Comparison of ENCODE assay signal across 10 cellular contexts in the genomic region with DNA sequence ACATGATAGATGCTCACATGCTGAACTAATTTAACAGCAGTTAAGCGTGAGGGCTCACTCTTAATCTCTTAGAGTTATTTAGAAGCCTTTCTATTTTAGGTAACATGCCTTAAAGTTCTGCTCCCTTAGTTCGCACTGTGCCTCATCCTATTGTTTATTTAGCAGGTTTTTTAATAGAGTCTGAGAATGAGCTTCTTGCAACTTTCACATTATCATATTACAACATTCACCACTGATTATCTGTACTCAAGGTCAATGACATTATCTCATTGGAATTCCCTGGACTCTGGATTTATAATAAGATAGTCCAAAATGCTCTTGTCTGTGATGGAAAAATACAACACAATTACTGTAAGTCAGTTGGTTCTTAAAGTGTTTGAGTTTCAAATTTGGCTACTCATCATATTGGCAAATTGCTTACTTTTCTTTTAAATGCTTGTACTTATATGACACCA.
DNase-seq lines count a peak whose midpoint lies in the region; ATAC-seq, FAIRE-seq and TF ChIP-seq lines count a peak whose summit lies in the region.
"Had no signal": no experiment of that assay in that cellular context is flagged by ENCODE, and none has a peak within 500 bp of the region (broad histone marks: within the 10 kb centered on the region; RNA-seq: fewer than 3 reads in every experiment).

No MANE protein-coding gene starts in this region.

- H3K27ac ChIP-seq in left ventricle myocardium inferior (replicated peaks) (peak overlapping the region; percentile 81), smooth muscle cell (ENCODE audit: low read depth) (peak overlapping the region; percentile 95)

- no peaks in the 10 kb centered on the region for H3K79me2 ChIP-seq in smooth muscle cell (ENCODE audit: low read depth)

- peaks cover 11% of the 10 kb centered on the region for H3F3A ChIP-seq in smooth muscle cell (ENCODE audit: low read depth)

- peak overlapping the region; percentile 72 for H3K4me2 ChIP-seq in smooth muscle cell

- H3K4me1 ChIP-seq in adipocyte (ENCODE audit: control insufficient read depth, insufficient read depth, low read length) (peaks cover 75% of the 10 kb centered on the region), left ventricle myocardium inferior (peaks cover 38% of the 10 kb centered on the region), smooth muscle cell (ENCODE audit: low read depth) (peaks cover 26% of the 10 kb centered on the region)

- ATAC-seq in HG03520 (IDR thresholded peaks at IDR 0.05; ENCODE audit: unreplicated experiment) (no peak), GM19452 (IDR thresholded peaks at IDR 0.05; ENCODE audit: unreplicated experiment) (no peak)

- H3K4me3 ChIP-seq in adipocyte (ENCODE audit: low read length) (peak overlapping the region; percentile 65), left ventricle myocardium inferior (peak overlapping the region; percentile 10), smooth muscle cell (no peak overlapping the region)

- H3K27me3 ChIP-seq in adipocyte (replicated peaks; ENCODE audit: control insufficient read depth, insufficient read depth, low read length): no peaks in the 10 kb centered on the region
- no peaks in the 10 kb centered on the region for H3K27me3 ChIP-seq in left ventricle myocardium inferior (ENCODE audit: low read depth)
- H3K27me3 ChIP-seq in smooth muscle cell (ENCODE audit: low read depth): no peaks in the 10 kb centered on the region

- DNase-seq in H54 (ENCODE audit: insufficient read length, low spot score): no peak
- DNase-seq in adipocyte (ENCODE audit: low read depth): peak; percentile 80
- DNase-seq in left ventricle myocardium inferior: no peak
- no peak for DNase-seq in smooth muscle cell (lab: John Stamatoyannopoulos, UW; ENCODE audit: unreplicated experiment)
- no peak for DNase-seq in NCI-H524 treated with DMSO at 0.1 percent for 48 hours (lab: John Stamatoyannopoulos, UW)
- no peak for DNase-seq in NOMO-1 (lab: John Stamatoyannopoulos, UW; ENCODE audit: unreplicated experiment in 2 of 2)
- DNase-seq: activated B cell treated with CpG ODN at 0.5 μM for 24 hours, NCI-H1694 had no signal

- no peak for TF ChIP-seq POLR2A in H54 (IDR thresholded peaks at IDR 0.05; ENCODE audit: low read depth, low read length)

- H4K20me1 ChIP-seq in smooth muscle cell (ENCODE audit: low read depth): no peaks in the 10 kb centered on the region

- peak; percentile 97 for FAIRE-seq in H54 (lab: Jason Lieb, UNC)

- intact Hi-C loops in left ventricle myocardium inferior (cut with micrococcal nuclease): loop anchor here (10.0 kb wide), 1 partner anchor 171 kb away; no protein-coding TSS in a partner anchor

- peak overlapping the region; percentile 90 for H3K9ac ChIP-seq in adipocyte (ENCODE audit: low read length)
- peak overlapping the region; percentile 54 for H3K9ac ChIP-seq in smooth muscle cell (ENCODE audit: low read depth)

- no peaks in the 10 kb centered on the region for H3K9me3 ChIP-seq in adipocyte (ENCODE audit: control insufficient read depth, low read length)
- H3K9me3 ChIP-seq in left ventricle myocardium inferior (replicated peaks): no peaks in the 10 kb centered on the region
- no peaks in the 10 kb centered on the region for H3K9me3 ChIP-seq in smooth muscle cell (replicated peaks; ENCODE audit: low read depth)

- no peak for TF ChIP-seq CTCF in left ventricle myocardium inferior (IDR thresholded peaks at IDR 0.05; ENCODE audit: borderline replicate concordance)
- no peak for TF ChIP-seq CTCF in smooth muscle cell (IDR thresholded peaks at IDR 0.05; ENCODE audit: borderline replicate concordance, insufficient read depth, poor library complexity, severe bottlenecking)

- no peaks in the 10 kb centered on the region for H3K36me3 ChIP-seq in adipocyte (ENCODE audit: control insufficient read depth, insufficient read depth, low read length, severe bottlenecking)
- no peaks in the 10 kb centered on the region for H3K36me3 ChIP-seq in left ventricle myocardium inferior
- no peaks in the 10 kb centered on the region for H3K36me3 ChIP-seq in smooth muscle cell (ENCODE audit: low read depth)

- 6% methylated on average over 2 of the region's 2 CpGs for WGBS in smooth muscle cell (ENCODE audit: low lambda C conversion rate)

- H2AFZ ChIP-seq in smooth muscle cell (ENCODE audit: low read depth): no peak overlapping the region
